19 cellular contexts compared by ENCODE assay signal in genomic region chr4:43556262-43556661, GRCh38.
"Had no signal": no experiment of that assay in that cellular context is flagged by ENCODE, and none has a peak within 500 bp of the region (broad histone marks: within the 10 kb centered on the region; RNA-seq: fewer than 3 reads in every experiment).

No MANE protein-coding gene starts in this region.

- H3K27ac Mint-ChIP-seq: nephron; neural progenitor cell; progenitor cell of endocrine pancreas; stimulated activated effector memory CD8-positive, alpha-beta T cell treated with anti-CD3 and anti-CD28 coated beads, Interleukin-12 subunit alpha, Interleukin-12 subunit beta, amount 100 ng/mL, for 72 hours; type B pancreatic cell had no signal

- H3K36me3 Mint-ChIP-seq: neural progenitor cell; stimulated activated effector memory CD8-positive, alpha-beta T cell treated with anti-CD3 and anti-CD28 coated beads, Interleukin-12 subunit alpha, Interleukin-12 subunit beta, amount 100 ng/mL, for 72 hours; type B pancreatic cell had no signal

- H2AFZ ChIP-seq: neural progenitor cell, parathyroid adenoma had no signal

- H3K4me3 ChIP-seq: dorsolateral prefrontal cortex, lower lobe of right lung, neural progenitor cell, right lobe of liver, testis, tibial artery had no signal

- H3K9me3 ChIP-seq: lower lobe of right lung, right lobe of liver, testis had no signal

- H3K79me2 ChIP-seq: parathyroid adenoma had no signal

- H3K27ac ChIP-seq: lower lobe of right lung, neural progenitor cell, parathyroid adenoma, right lobe of liver, testis, tibial artery had no signal

- H3K36me3 ChIP-seq: lower lobe of right lung, neural progenitor cell, right lobe of liver, tibial artery had no signal

- FAIRE-seq: keratinocyte, small intestine had no signal

- H3K4me3 Mint-ChIP-seq: nephron; neural progenitor cell; stimulated activated effector memory CD8-positive, alpha-beta T cell treated with anti-CD3 and anti-CD28 coated beads, Interleukin-12 subunit alpha, Interleukin-12 subunit beta, amount 100 ng/mL, for 72 hours; type B pancreatic cell had no signal

- DNase-seq: dorsolateral prefrontal cortex; effector CD4-positive, alpha-beta T cell; left ventricle myocardium superior; lower lobe of right lung; right lobe of liver; small intestine; stimulated activated CD4-positive, alpha-beta T cell treated with anti-CD3 and anti-CD28 coated beads, Interleukin-1b, Interleukin-23, amount 100 ng/mL, for 48 hours; stimulated activated CD4-positive, alpha-beta T cell treated with anti-CD3 and anti-CD28 coated beads, Interleukin-4, amount 100 ng/mL, for 24 hours; stimulated activated naive CD8-positive, alpha-beta T cell treated with anti-CD3 and anti-CD28 coated beads, Interleukin-15, Interleukin-2, amounts not matched to agents 100 U/mL and 50 U/mL, for 24 hours; substantia nigra; testis; tibial artery had no signal

- H3K27me3 ChIP-seq: dorsolateral prefrontal cortex, neural progenitor cell, right lobe of liver, testis, tibial artery had no signal

- H3K9ac ChIP-seq: neural progenitor cell, parathyroid adenoma had no signal

- ATAC-seq: left ventricle myocardium superior; lower lobe of right lung; right lobe of liver; stimulated activated effector memory CD8-positive, alpha-beta T cell treated with anti-CD3 and anti-CD28 coated beads, Interleukin-12 subunit alpha, Interleukin-12 subunit beta, amount 100 ng/mL, for 72 hours; stimulated activated naive CD8-positive, alpha-beta T cell treated with anti-CD3 and anti-CD28 coated beads, Interleukin-15, Interleukin-2, amounts not matched to agents 100 U/mL and 50 U/mL, for 24 hours had no signal

- H3K4me1 Mint-ChIP-seq: nephron; neural progenitor cell; stimulated activated effector memory CD8-positive, alpha-beta T cell treated with anti-CD3 and anti-CD28 coated beads, Interleukin-12 subunit alpha, Interleukin-12 subunit beta, amount 100 ng/mL, for 72 hours had no signal

- H3K4me1 ChIP-seq: lower lobe of right lung, neural progenitor cell, parathyroid adenoma, right lobe of liver, testis, tibial artery had no signal

- H3K27me3 Mint-ChIP-seq: progenitor cell of endocrine pancreas, type B pancreatic cell had no signal

- H3K4me2 ChIP-seq: neural progenitor cell had no signal
